In genomic region chr3:15579071-15579470, GRCh38 we compare ENCODE assay signal across 17 cellular contexts. TPM values are rescaled to one million over a fixed set of nuclear protein-coding genes. Genes with fewer than 3 reads are reported as not detected.
DNase-seq lines count a peak whose midpoint lies in the region; ATAC-seq, FAIRE-seq and TF ChIP-seq lines count a peak whose summit lies in the region.
"Had no signal": no experiment of that assay in that cellular context is flagged by ENCODE, and none has a peak within 500 bp of the region (broad histone marks: within the 10 kb centered on the region; RNA-seq: fewer than 3 reads in every experiment).

No MANE protein-coding gene starts in this region.

- intact Hi-C loops in dorsolateral prefrontal cortex (cut with DNase I) (no loop called here), natural killer cell (cut with micrococcal nuclease) (no loop called here)

- no peaks in the 10 kb centered on the region for H3K9me2 ChIP-seq in SK-N-SH

- peak overlapping the region; percentile 16; the same call in 1 of the 2 replicates for H3K4me2 ChIP-seq in SK-N-SH
- H3K4me2 ChIP-seq: KMS-11 had no signal

- no peaks in the 10 kb centered on the region for H3K4me1 Mint-ChIP-seq in natural killer cell

- H3K4me1 ChIP-seq in SK-N-SH (ENCODE audit: control insufficient read depth in 1 of 2, insufficient read depth in 2 of 2, low read depth in 1 of 2, low read length in 1 of 2) (peaks cover 2 to 11% of the 10 kb centered on the region in 2 experiments; a peak in 3 of 4 replicates), small intestine (ENCODE audit: control insufficient read depth in 2 of 2, insufficient read depth in 1 of 2, low read depth in 1 of 2, low read length in 1 of 2) (no peaks in the 10 kb centered on the region)

- no peaks in the 10 kb centered on the region for H4K20me1 ChIP-seq in SK-N-SH (ENCODE audit: insufficient read depth)

- H3K9me3 ChIP-seq in SK-N-SH (no peaks in the 10 kb centered on the region), small intestine (ENCODE audit: control insufficient read depth, low read depth) (no peaks in the 10 kb centered on the region)

- ATAC-seq in natural killer cell (no peak), GM21619 (IDR thresholded peaks at IDR 0.05; ENCODE audit: unreplicated experiment) (no peak)
- ATAC-seq: CD8-positive, alpha-beta T cell had no signal

- no peak overlapping the region for H3K27ac Mint-ChIP-seq in natural killer cell
- H3K27ac Mint-ChIP-seq: CD8-positive, alpha-beta T cell had no signal

- H3K4me3 Mint-ChIP-seq in natural killer cell, result no peak overlapping the region
- H3K4me3 Mint-ChIP-seq: CD8-positive, alpha-beta T cell had no signal

- WGBS in SK-N-SH (ENCODE audit: low lambda C conversion rate), result 44% methylated on average over 3 of the region's 3 CpGs
- 73 to 78% (median 74%) methylated on average over 3 of the region's 3 CpGs for WGBS in small intestine, 3 donors

- no peak for TF ChIP-seq EP300 in SK-N-SH (IDR thresholded peaks at IDR 0.05; ENCODE audit: borderline replicate concordance in 1 of 2, low read depth in 1 of 2, low read length in 1 of 2)

- POLR2A ChIA-PET in SK-N-SH (lab: Yijun Ruan, JAX), result no interaction called here

- no peak for TF ChIP-seq RAD21 in SK-N-SH (IDR thresholded peaks at IDR 0.05; ENCODE audit: low read length)

- H3K9ac ChIP-seq in SK-N-SH, result no peak overlapping the region
- H3K9ac ChIP-seq: KMS-11 had no signal

- H3K27me3 ChIP-seq in SK-N-SH (ENCODE audit: insufficient read depth), result no peaks in the 10 kb centered on the region
- no peaks in the 10 kb centered on the region for H3K27me3 ChIP-seq in dorsolateral prefrontal cortex
- H3K27me3 ChIP-seq in small intestine (ENCODE audit: control insufficient read depth in 2 of 2, insufficient read depth in 2 of 2, low read length in 2 of 2), result no peaks in the 10 kb centered on the region

- H3K4me3 ChIP-seq in SK-N-SH (ENCODE audit: low read depth in 2 of 2, low read length in 1 of 2) (no peak overlapping the region), dorsolateral prefrontal cortex (no peak overlapping the region), small intestine (ENCODE audit: low read depth in 1 of 2, low read length in 2 of 2) (no peak overlapping the region)

- TF ChIP-seq CTCF in SK-N-SH (IDR thresholded peaks at IDR 0.05) (no peak), dorsolateral prefrontal cortex (IDR thresholded peaks at IDR 0.05 in 54 of 56, conservative IDR thresholded peaks at IDR 0.05 in 2 of 56; ENCODE audit: low read depth in 1 of 56, partially characterized antibody in 56 of 56) (no peak), natural killer cell (IDR thresholded peaks at IDR 0.05) (no peak)

- DNase-seq in EH (ENCODE audit: low read depth) (peak; percentile 38), SK-N-SH (no peak), dorsolateral prefrontal cortex (no peak), small intestine (no peak), natural killer cell (no peak)
- no peak for DNase-seq in activated effector memory CD4-positive, alpha-beta T cell treated with anti-CD3 and anti-CD28 coated beads, Interleukin-2, amount 50 U/mL, for 16 hours
- DNase-seq: CD8-positive, alpha-beta T cell; DMS79 treated with DMSO at 0.1 percent for 48 hours; GF-D8; MM.1S; NCI-H1105 treated with DMSO at 0.1 percent for 48 hours; NCI-H187; NCI-H69 had no signal

- peaks cover 26% of the 10 kb centered on the region for H3K36me3 Mint-ChIP-seq in natural killer cell

- FAIRE-seq in small intestine (lab: Jason Lieb, UNC), result peak; percentile 47
- FAIRE-seq: D721Med, H1 had no signal

- peaks cover 28% of the 10 kb centered on the region for H3F3A ChIP-seq in SK-N-SH (replicated peaks; ENCODE audit: insufficient read depth)

- peak overlapping the region in 1 of 2 experiments; percentile 57; a peak in 2 of 4 replicates for H3K27ac ChIP-seq in SK-N-SH (ENCODE audit: low read depth in 2 of 2, low read length in 1 of 2)
- H3K27ac ChIP-seq in dorsolateral prefrontal cortex, result peak overlapping the region in 52 of 59 donors; percentile 7 to 81 (median 60)
- H3K27ac ChIP-seq in small intestine (ENCODE audit: low read depth in 1 of 2, low read length in 1 of 2), result no peak overlapping the region
- H3K27ac ChIP-seq: KMS-11 had no signal

- H3K27me3 Mint-ChIP-seq in natural killer cell (ENCODE audit: low read depth in 2 of 2), result no peaks in the 10 kb centered on the region

- CTCF ChIA-PET in SK-N-SH (lab: Yijun Ruan, JAX), result no interaction called here

- H3K9me3 Mint-ChIP-seq in natural killer cell, result no peaks in the 10 kb centered on the region
- H3K9me3 Mint-ChIP-seq: CD8-positive, alpha-beta T cell had no signal

- H3K36me3 ChIP-seq in SK-N-SH (replicated peaks in 1 of 2; ENCODE audit: control insufficient read depth in 1 of 2, insufficient read depth in 2 of 2, low read length in 1 of 2) (peaks cover 41 to 45% of the 10 kb centered on the region in 2 experiments), small intestine (ENCODE audit: control insufficient read depth in 2 of 2, insufficient read depth in 2 of 2, low read length in 2 of 2) (peaks cover 10 to 29% of the 10 kb centered on the region in 2 donors)

- no peak overlapping the region for H2AFZ ChIP-seq in SK-N-SH (ENCODE audit: low read depth)

- no peaks in the 10 kb centered on the region for H3K79me2 ChIP-seq in SK-N-SH (ENCODE audit: insufficient read depth)

TF ChIP-seq in SK-N-SH, 30 proteins besides CTCF, POLR2A, EP300 and RAD21:
- peak; percentile 31; the same call in 1 of the 2 replicates for TF ChIP-seq FOSL2 (IDR thresholded peaks at IDR 0.05; ENCODE audit: borderline replicate concordance, low read depth)
- TF ChIP-seq FOXJ3 (CRISPR knock-in tag; IDR thresholded peaks at IDR 0.05), result no peak
- TF ChIP-seq GATA2 (CRISPR knock-in tag; IDR thresholded peaks at IDR 0.05), result no peak
- no peak for TF ChIP-seq NRF1 (IDR thresholded peaks at IDR 0.05; ENCODE audit: low read depth, low read length)
- peak; percentile 12; the same call in 1 of the 2 replicates for TF ChIP-seq NFIC (IDR thresholded peaks at IDR 0.05; ENCODE audit: borderline replicate concordance)
- TF ChIP-seq USF2 (IDR thresholded peaks at IDR 0.05; ENCODE audit: borderline replicate concordance, low read depth, low read length), result no peak
- peak; percentile 24; the same call in 1 of the 2 replicates for TF ChIP-seq PBX3 (IDR thresholded peaks at IDR 0.05)
- TF ChIP-seq JUND (IDR thresholded peaks at IDR 0.05), result peak; percentile 36; the same call in 1 of the 2 replicates
- TF ChIP-seq SMC3 (IDR thresholded peaks at IDR 0.05; ENCODE audit: low read depth, low read length), result no peak
TF ChIP-seq in SK-N-SH: peak in this region for 4.

RNA-seq across cellular contexts. Expression of gene HACL1, which starts 22.3 kb away (rescaled TPM):
- polyA plus RNA-seq in SK-N-SH (2012; rRNA removed) (15.1 and 23.0 TPM in 2 replicates), small intestine (100 to 1,000 TPM in 2 of 3 donors, 10 to 100 TPM in 1; 24.5 to 138 (median 121) TPM)
- polyA plus RNA-seq in SK-N-SH (2012; cell fraction: cytosol; rRNA removed), result 16.9 and 17.0 TPM in 2 replicates
- polyA plus RNA-seq in SK-N-SH (2012; cell fraction: nucleus; rRNA removed), result 25.0 and 29.8 TPM in 2 replicates
- total RNA-seq in dorsolateral prefrontal cortex (10 to 100 TPM; 24.5 to 48.9 (median 35.2) TPM), natural killer cell (10 to 100 TPM; 36.7 to 39.8 (median 37.3) TPM)

RNA-seq across cellular contexts. Expression of gene BTD, which starts 22.5 kb away (rescaled TPM):
- polyA plus RNA-seq in SK-N-SH (2012; rRNA removed), result 23.6 and 32.5 TPM in 2 replicates
- 19.0 and 24.4 TPM in 2 replicates for polyA plus RNA-seq in SK-N-SH (2012; cell fraction: cytosol; rRNA removed)
- polyA plus RNA-seq in SK-N-SH (2012; cell fraction: nucleus; rRNA removed), result 20.3 and 28.3 TPM in 2 replicates
- 10 to 100 TPM; 15.3 to 39.3 (median 24.9) TPM for total RNA-seq in dorsolateral prefrontal cortex
- 10 to 100 TPM; 20.6 to 37.6 (median 29.0) TPM for polyA plus RNA-seq in small intestine
- 10 to 100 TPM; 19.9 to 27.5 (median 23.6) TPM for total RNA-seq in natural killer cell

RNA-seq across cellular contexts. Expression of gene COLQ, which starts 57.6 kb away (rescaled TPM):
- 1.5 and 1.9 TPM in 2 replicates for polyA plus RNA-seq in SK-N-SH (2012; rRNA removed)
- polyA plus RNA-seq in SK-N-SH (2012; cell fraction: cytosol; rRNA removed), result 0.37 and 0.87 TPM in 2 replicates
- polyA plus RNA-seq in SK-N-SH (2012; cell fraction: nucleus; rRNA removed), result 10.7 and 12.8 TPM in 2 replicates
- 10 to 100 TPM in 109 of 120 experiments, 1 to 10 TPM in 11; 7.0 to 27.9 (median 14.3) TPM for total RNA-seq in dorsolateral prefrontal cortex
- 1 to 10 TPM in 2 of 3 donors, under 1 TPM in 1; 0.81 to 3.6 (median 1.9) TPM for polyA plus RNA-seq in small intestine
- 10 to 100 TPM; 37.7 to 60.7 (median 55.8) TPM for total RNA-seq in natural killer cell

Comparison
In these comparisons a context has a peak if more than half of its experiments do, and no peak if none do; other contexts are left out.
1. H3K27ac ChIP-seq: peak in dorsolateral prefrontal cortex (52 of 59); none in small intestine (0 of 2).